Comparison of ENCODE assay signal across 8 cellular contexts in the genomic region with DNA sequence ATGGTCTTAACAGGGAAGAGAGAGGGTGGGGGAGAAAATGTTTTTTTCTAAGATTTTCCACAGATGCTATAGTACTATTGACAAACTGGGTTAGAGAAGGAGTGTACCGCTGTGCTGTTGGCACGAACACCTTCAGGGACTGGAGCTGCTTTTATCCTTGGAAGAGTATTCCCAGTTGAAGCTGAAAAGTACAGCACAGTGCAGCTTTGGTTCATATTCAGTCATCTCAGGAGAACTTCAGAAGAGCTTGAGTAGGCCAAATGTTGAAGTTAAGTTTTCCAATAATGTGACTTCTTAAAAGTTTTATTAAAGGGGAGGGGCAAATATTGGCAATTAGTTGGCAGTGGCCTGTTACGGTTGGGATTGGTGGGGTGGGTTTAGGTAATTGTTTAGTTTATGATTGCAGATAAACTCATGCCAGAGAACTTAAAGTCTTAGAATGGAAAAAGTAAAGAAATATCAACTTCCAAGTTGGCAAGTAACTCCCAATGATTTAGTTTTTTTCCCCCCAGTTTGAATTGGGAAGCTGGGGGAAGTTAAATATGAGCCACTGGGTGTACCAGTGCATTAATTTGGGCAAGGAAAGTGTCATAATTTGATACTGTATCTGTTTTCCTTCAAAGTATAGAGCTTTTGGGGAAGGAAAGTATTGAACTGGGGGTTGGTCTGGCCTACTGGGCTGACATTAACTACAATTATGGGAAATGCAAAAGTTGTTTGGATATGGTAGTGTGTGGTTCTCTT. TPM values are rescaled to one million over a fixed set of nuclear protein-coding genes. Genes with fewer than 3 reads are reported as not detected.
DNase-seq lines count a peak whose midpoint lies in the region; ATAC-seq and TF ChIP-seq lines count a peak whose summit lies in the region.

No MANE protein-coding gene starts in this region.

- ATAC-seq in GM19351 (IDR thresholded peaks at IDR 0.05; ENCODE audit: unreplicated experiment) = no peak
- ATAC-seq in GM18861 (IDR thresholded peaks at IDR 0.05; ENCODE audit: unreplicated experiment) = no peak

- H3K36me3 ChIP-seq in prostate gland = peaks cover 32 to 33% of the 10 kb centered on the region in 2 donors

- H3K4me1 ChIP-seq in prostate gland (replicated peaks) = no peaks in the 10 kb centered on the region

- no peaks in the 10 kb centered on the region for H3K9me3 ChIP-seq in prostate gland

- DNase-seq in GM12864 (ENCODE audit: low read depth) (no peak), NCI-H69 (lab: John Stamatoyannopoulos, UW) (peak; percentile 78), epithelial cell of proximal tubule (ENCODE audit: low read depth) (no peak), prostate gland (ENCODE audit: low spot score) (no peak), hepatic stellate cell (ENCODE audit: low spot score) (no peak), NCI-H146 treated with DMSO at 0.1 percent for 48 hours (lab: John Stamatoyannopoulos, UW; ENCODE audit: unreplicated experiment) (no peak)

- peak overlapping the region; percentile 71 for H3K4me3 ChIP-seq in GM12864 (ENCODE audit: low read depth, low read length)
- H3K4me3 ChIP-seq in epithelial cell of proximal tubule (ENCODE audit: low read depth, low read length) = peak overlapping the region; percentile 97
- peak overlapping the region; percentile 80 to 88 for H3K4me3 ChIP-seq in prostate gland

- TF ChIP-seq POLR2A in prostate gland (IDR thresholded peaks at IDR 0.05) = no peak

- no peaks in the 10 kb centered on the region for H3K27me3 ChIP-seq in prostate gland (replicated peaks; ENCODE audit: insufficient read depth)

- H3K27ac ChIP-seq in prostate gland = peak overlapping the region; percentile 98 to 100

- intact Hi-C loops in prostate gland (cut with DNase I) = no loop called here

- WGBS in prostate gland = 1% methylated on average over 3 of the region's 3 CpGs

- TF ChIP-seq CTCF in GM12864 (IDR thresholded peaks at IDR 0.05; ENCODE audit: low read depth, low read length, missing control alignments) = no peak
- no peak for TF ChIP-seq CTCF in epithelial cell of proximal tubule (conservative IDR thresholded peaks at IDR 0.05; ENCODE audit: low read depth, low read length)
- TF ChIP-seq CTCF in prostate gland (IDR thresholded peaks at IDR 0.05) = no peak

RNA-seq across cellular contexts. Expression of gene MALAT1, which starts 2.9 kb away (rescaled TPM):
- total RNA-seq in epithelial cell of proximal tubule (343 and 1,362 TPM in 2 replicates), prostate gland (1,000 to 10,000 TPM; 5,964 to 9,097 TPM)

RNA-seq across cellular contexts. Expression of gene SCYL1, which starts 23.2 kb away (rescaled TPM):
- total RNA-seq in epithelial cell of proximal tubule (81.2 and 101 TPM in 2 replicates), prostate gland (100 to 1,000 TPM; 125 to 177 TPM)

RNA-seq across cellular contexts. Expression of gene LTBP3, which starts 56.5 kb away (rescaled TPM):
- total RNA-seq in epithelial cell of proximal tubule = 34.9 and 102 TPM in 2 replicates
- total RNA-seq in prostate gland = 100 to 1,000 TPM; 220 to 234 TPM
